19 cellular contexts compared by ENCODE assay signal in genomic region chr3:129970603-129971002, GRCh38. TPM values are rescaled to one million over a fixed set of nuclear protein-coding genes. Genes with fewer than 3 reads are reported as not detected.
A peak's percentile ranks its signal among the peaks of the same experiment; 100 is the strongest.
DNase-seq lines count a peak whose midpoint lies in the region; ATAC-seq and TF ChIP-seq lines count a peak whose summit lies in the region.
"Had no signal": no experiment of that assay in that cellular context is flagged by ENCODE, and none has a peak within 500 bp of the region (broad histone marks: within the 10 kb centered on the region; RNA-seq: fewer than 3 reads in every experiment).

No MANE protein-coding gene starts in this region.

- peaks cover 21% of the 10 kb centered on the region for H3K4me1 Mint-ChIP-seq in WTC11

- H3K4me3 ChIP-seq in HUES6 (ENCODE audit: low read depth, low read length) (0 out of 2 replicates have a peak overlapping the region, but pooled peaks have one; percentile 27), iPS-20b (ENCODE audit: low read length) (peak overlapping the region; percentile 51; the same call in 1 of the 2 replicates), gastrocnemius medialis (no peak overlapping the region)
- H3K4me3 ChIP-seq: A549, HAP-1 had no signal

- no peaks in the 10 kb centered on the region for H3K36me3 Mint-ChIP-seq in WTC11
- H3K36me3 Mint-ChIP-seq: CD8-positive, alpha-beta memory T cell had no signal

- intact Hi-C loops in gastrocnemius medialis (cut with DNase I; ENCODE audit: low total_unique reads) = no loop called here

- ATAC-seq in WTC11 (no peak), HG03108 (IDR thresholded peaks at IDR 0.05; ENCODE audit: unreplicated experiment) (no peak), HG03175 (IDR thresholded peaks at IDR 0.05; ENCODE audit: unreplicated experiment) (no peak), gastrocnemius medialis (no peak)
- ATAC-seq: A549 had no signal

- H3K4me3 Mint-ChIP-seq in WTC11 = peak overlapping the region; percentile 2; the same call in 1 of the 2 replicates
- H3K4me3 Mint-ChIP-seq: CD14-positive monocyte, HFFc6 had no signal

- no peak for TF ChIP-seq POLR2A in gastrocnemius medialis (IDR thresholded peaks at IDR 0.05)

- H3K36me3 ChIP-seq in HUES6 (ENCODE audit: control insufficient read depth, insufficient read depth, low read length) (no peaks in the 10 kb centered on the region), iPS-20b (ENCODE audit: insufficient read depth, low read depth, low read length) (no peaks in the 10 kb centered on the region), gastrocnemius medialis (no peaks in the 10 kb centered on the region)
- H3K36me3 ChIP-seq: BE2C, HAP-1 had no signal

- peaks cover 100% of the 10 kb centered on the region for H3K27me3 Mint-ChIP-seq in WTC11 (ENCODE audit: low read depth)

- H3K27ac ChIP-seq in HUES6 (ENCODE audit: low read depth, low read length) (no peak overlapping the region), iPS-20b (ENCODE audit: low read length) (no peak overlapping the region), gastrocnemius medialis (no peak overlapping the region)
- H3K27ac ChIP-seq: A549, HL-60, KMS-11 had no signal

- CTCF ChIA-PET in WTC11 (lab: Charles Lee) = interaction anchor here (0.9 to 7.5 kb wide), 3 partner anchors 19 to 28 kb away, joined by 3 to 52 read pairs (median 3); no protein-coding TSS in a partner anchor

- no peak for DNase-seq in WTC11 (ENCODE audit: low spot score)
- no peak for DNase-seq in GM19240 (ENCODE audit: insufficient read length, low spot score)
- no peak for DNase-seq in gastrocnemius medialis
- DNase-seq: BE2C; Caco-2; CD8-positive, alpha-beta memory T cell; DND-41; GDM1; GOT3; HFFc6 had no signal

- H3K27ac Mint-ChIP-seq in WTC11 = no peak overlapping the region
- H3K27ac Mint-ChIP-seq: CD14-positive monocyte; CD8-positive, alpha-beta memory T cell; HFFc6 had no signal

- H3K27me3 ChIP-seq in HUES6 (ENCODE audit: control insufficient read depth, insufficient read depth, low read length) (peaks cover 99% of the 10 kb centered on the region), iPS-20b (ENCODE audit: insufficient read depth, low read length) (peaks cover 100% of the 10 kb centered on the region), gastrocnemius medialis (peaks cover 15 to 22% (median 20%) of the 10 kb centered on the region in 3 donors)

- H3K9me3 ChIP-seq in HUES6 (ENCODE audit: control insufficient read depth, insufficient read depth, low read depth, low read length) = no peaks in the 10 kb centered on the region
- no peaks in the 10 kb centered on the region for H3K9me3 ChIP-seq in iPS-20b (ENCODE audit: insufficient read depth, low read depth, low read length)
- H3K9me3 ChIP-seq in gastrocnemius medialis = no peaks in the 10 kb centered on the region
- H3K9me3 ChIP-seq: A549, BE2C, Caco-2, HAP-1 had no signal

- H3K9ac ChIP-seq in HUES6 (ENCODE audit: low read length) (no peak overlapping the region), iPS-20b (ENCODE audit: low read depth, low read length) (no peak overlapping the region)
- H3K9ac ChIP-seq: KMS-11 had no signal

- POLR2A ChIA-PET in WTC11 (lab: Charles Lee) = no interaction called here

- peaks cover 19% of the 10 kb centered on the region for H3K4me1 ChIP-seq in HUES6 (ENCODE audit: control insufficient read depth, insufficient read depth, low read length)
- H3K4me1 ChIP-seq in iPS-20b (ENCODE audit: insufficient read depth, low read length) = peaks cover 9% of the 10 kb centered on the region; the same call in 1 of the 2 replicates
- peaks cover 6 to 10% of the 10 kb centered on the region in 2 donors for H3K4me1 ChIP-seq in gastrocnemius medialis
- H3K4me1 ChIP-seq: BE2C, HAP-1 had no signal

- no peaks in the 10 kb centered on the region for H3K9me3 Mint-ChIP-seq in WTC11
- H3K9me3 Mint-ChIP-seq: HFFc6 had no signal

- in situ Hi-C loops in gastrocnemius medialis (cut with MboI; ENCODE audit: low sequenced_read_pairs in 4 of 4) = no loop called here

- no peak for TF ChIP-seq CTCF in WTC11 (IDR thresholded peaks at IDR 0.05)
- no peak for TF ChIP-seq CTCF in gastrocnemius medialis (IDR thresholded peaks at IDR 0.05 in 4 of 5, conservative IDR thresholded peaks at IDR 0.05 in 1 of 5)

TF ChIP-seq in WTC11, 78 proteins besides CTCF, POLR2A, EP300 and RAD21:
- TF ChIP-seq CDX4 (CRISPR knock-in tag; IDR thresholded peaks at IDR 0.05; ENCODE audit: borderline replicate concordance) = no peak
- TF ChIP-seq E2F1 (CRISPR knock-in tag; IDR thresholded peaks at IDR 0.05) = no peak
- TF ChIP-seq ATF3 (CRISPR knock-in tag; conservative IDR thresholded peaks at IDR 0.05) = no peak
- TF ChIP-seq ESRRA (CRISPR knock-in tag; IDR thresholded peaks at IDR 0.05; ENCODE audit: borderline replicate concordance) = no peak
- TF ChIP-seq PRRX2 (CRISPR knock-in tag; IDR thresholded peaks at IDR 0.05) = no peak

RNA-seq across cellular contexts. Expression of gene TRH, which starts 3.9 kb away (rescaled TPM):
- total RNA-seq in WTC11 (2021) (0.16 to 0.27 TPM (median 0.22 TPM) in 3 replicates), gastrocnemius medialis (not detected)
- total RNA-seq: Caco-2; CD8-positive, alpha-beta memory T cell; HFFc6 had no signal

Comparison
In these comparisons a context has a peak if more than half of its experiments do, and no peak if none do; other contexts are left out.
1. H3K4me3 ChIP-seq: peak in HUES6 (single experiment) and iPS-20b (single experiment); none in gastrocnemius medialis (0 of 4).